Comparison of ENCODE assay signal across 8 cellular contexts in genomic region chr16:8655184-8655717, GRCh38. TPM values are rescaled to one million over a fixed set of nuclear protein-coding genes. Genes with fewer than 3 reads are reported as not detected.
DNase-seq lines count a peak whose midpoint lies in the region; ATAC-seq and TF ChIP-seq lines count a peak whose summit lies in the region.

No MANE protein-coding gene starts in this region.

- no peak overlapping the region for H3K27ac Mint-ChIP-seq in T-helper 17 cell

- no peak for TF ChIP-seq EP300 in upper lobe of left lung (IDR thresholded peaks at IDR 0.05)

- no peaks in the 10 kb centered on the region for H3K27me3 Mint-ChIP-seq in T-helper 17 cell

- TF ChIP-seq CTCF in fibroblast of villous mesenchyme (IDR thresholded peaks at IDR 0.05; ENCODE audit: insufficient read depth, low read depth, low read length) (peak; percentile 64), upper lobe of left lung (IDR thresholded peaks at IDR 0.05) (peak in 4 of 6 experiments; percentile 23 to 52 (median 36))

- H3K27me3 ChIP-seq in upper lobe of left lung, result no peaks in the 10 kb centered on the region

- H3K4me3 ChIP-seq in fibroblast of villous mesenchyme (ENCODE audit: low read depth, low read length), result no peak overlapping the region
- no peak overlapping the region for H3K4me3 ChIP-seq in upper lobe of left lung

- peak; percentile 43 for DNase-seq in CMK (ENCODE audit: low read depth)
- DNase-seq in T-helper 17 cell, result no peak
- DNase-seq in fibroblast of villous mesenchyme (ENCODE audit: low read depth), result peak; percentile 33
- DNase-seq in upper lobe of left lung, result peak in 1 of 2 donors; percentile 53
- DNase-seq in COLO829 (ENCODE audit: low spot score), result no peak
- no peak for DNase-seq in SW480 (ENCODE audit: low spot score)

- TF ChIP-seq POLR2A in upper lobe of left lung (IDR thresholded peaks at IDR 0.05), result no peak

- no peaks in the 10 kb centered on the region for H3K4me1 ChIP-seq in upper lobe of left lung

- H3K27ac ChIP-seq in upper lobe of left lung, result no peak overlapping the region

- ATAC-seq in GM18520 (IDR thresholded peaks at IDR 0.05; ENCODE audit: unreplicated experiment) (peak; percentile 37), HG03432 (IDR thresholded peaks at IDR 0.05; ENCODE audit: unreplicated experiment) (peak; percentile 81), T-helper 17 cell (peak; percentile 60), upper lobe of left lung (ENCODE audit: low FRiP score in 2 of 2) (peak; percentile 30 to 77)

- no peaks in the 10 kb centered on the region for H3K9me3 ChIP-seq in T-helper 17 cell (ENCODE audit: control insufficient read depth, low read length, poor library complexity, severe bottlenecking)
- no peaks in the 10 kb centered on the region for H3K9me3 ChIP-seq in upper lobe of left lung

- no peak overlapping the region for H3K4me3 Mint-ChIP-seq in T-helper 17 cell

- no peaks in the 10 kb centered on the region for H3K36me3 ChIP-seq in upper lobe of left lung

- 100% methylated on average over 1 of the region's 1 CpG for WGBS in upper lobe of left lung, 2 donors

- H3K36me3 Mint-ChIP-seq in T-helper 17 cell (ENCODE audit: low read depth), result peaks cover 2% of the 10 kb centered on the region

- H3K4me1 Mint-ChIP-seq in T-helper 17 cell, result no peaks in the 10 kb centered on the region

RNA-seq across cellular contexts. Expression of gene ABAT, which starts 19.2 kb away (rescaled TPM):
- total RNA-seq in T-helper 17 cell, result 1 to 10 TPM; 8.7 to 9.5 TPM
- total RNA-seq in fibroblast of villous mesenchyme, result 0.97 and 3.5 TPM in 2 replicates
- total RNA-seq in upper lobe of left lung, result 10 to 100 TPM in 2 of 6 donors, 1 to 10 TPM in 4; 4.7 to 22.0 (median 9.1) TPM

RNA-seq across cellular contexts. Expression of gene METTL22, which starts 33.8 kb away (rescaled TPM):
- total RNA-seq in T-helper 17 cell, result 10 to 100 TPM; 23.9 to 30.2 TPM
- total RNA-seq in fibroblast of villous mesenchyme, result 22.5 and 33.5 TPM in 2 replicates
- total RNA-seq in upper lobe of left lung, result 100 to 1,000 TPM in 1 of 6 donors, 10 to 100 TPM in 5; 22.3 to 118 (median 36.5) TPM

Comparison
In these comparisons a context has a peak if more than half of its experiments do, and no peak if none do; other contexts are left out.
1. DNase-seq: peak in CMK (single experiment) and fibroblast of villous mesenchyme (single experiment); none in T-helper 17 cell (0 of 3), COLO829 (single experiment) and SW480 (single experiment).
2. Peak in every context shown above with its lines, with median percentiles within 50 percentile points of each other: ATAC-seq.